Comparison of ENCODE assay signal across 22 cellular contexts in genomic region chr4:54556081-54556480, GRCh38.
"Had no signal": no experiment of that assay in that cellular context is flagged by ENCODE, and none has a peak within 500 bp of the region (broad histone marks: within the 10 kb centered on the region; RNA-seq: fewer than 3 reads in every experiment).

No MANE protein-coding gene starts in this region.

- H3K36me3 ChIP-seq: esophagus squamous epithelium, gastroesophageal sphincter, right lobe of liver, spleen, stomach, thoracic aorta, transverse colon had no signal

- DNase-seq: effector CD8-positive, alpha-beta T cell; esophagus squamous epithelium; foreskin fibroblast; kidney; left colon; left ventricle myocardium superior; mesenchymal stem cell; midbrain; psoas muscle; retina; right lobe of liver; spleen; stimulated activated naive CD4-positive, alpha-beta T cell; substantia nigra had no signal

- H3K27ac Mint-ChIP-seq: nephron had no signal

- H3K4me3 ChIP-seq: coronary artery, esophagus squamous epithelium, gastroesophageal sphincter, lung, psoas muscle, right lobe of liver, spleen, stomach, thoracic aorta, transverse colon had no signal

- H3K4me1 Mint-ChIP-seq: nephron had no signal

- ATAC-seq: gastroesophageal sphincter, left ventricle myocardium superior, psoas muscle, right lobe of liver had no signal

- H3K4me1 ChIP-seq: esophagus squamous epithelium, gastroesophageal sphincter, parathyroid adenoma, psoas muscle, right lobe of liver, spleen, transverse colon had no signal

- H3K9me3 Mint-ChIP-seq: nephron had no signal

- H3K27me3 ChIP-seq: esophagus squamous epithelium, gastroesophageal sphincter, right lobe of liver, spleen, stomach, transverse colon had no signal

- H3K27ac ChIP-seq: coronary artery, esophagus squamous epithelium, gastroesophageal sphincter, parathyroid adenoma, psoas muscle, right lobe of liver, spleen, thoracic aorta, transverse colon had no signal

- H3K9ac ChIP-seq: parathyroid adenoma had no signal

- H3K9me3 ChIP-seq: esophagus squamous epithelium, gastroesophageal sphincter, psoas muscle, right lobe of liver, spleen, stomach, thoracic aorta, transverse colon had no signal

- H2AFZ ChIP-seq: parathyroid adenoma had no signal

- H3K4me3 Mint-ChIP-seq: nephron had no signal
